In genomic region chr3:130865537-130865936, GRCh38 we compare ENCODE assay signal across 27 cellular contexts.
"Had no signal": no experiment of that assay in that cellular context is flagged by ENCODE, and none has a peak within 500 bp of the region (broad histone marks: within the 10 kb centered on the region; RNA-seq: fewer than 3 reads in every experiment).

No MANE protein-coding gene starts in this region.

- H3K4me1 ChIP-seq: colonic mucosa, esophagus muscularis mucosa, esophagus squamous epithelium, foreskin keratinocyte, gastrocnemius medialis, gastroesophageal sphincter, heart left ventricle, heart right ventricle had no signal

- H3K36me3 ChIP-seq: colonic mucosa, esophagus muscularis mucosa, esophagus squamous epithelium, gastrocnemius medialis, gastroesophageal sphincter, heart left ventricle, heart right ventricle had no signal

- ATAC-seq: effector memory CD8-positive, alpha-beta T cell; esophagus mucosa; foreskin keratinocyte; gastrocnemius medialis; gastroesophageal sphincter; heart left ventricle; heart right ventricle had no signal

- H3K9me3 ChIP-seq: colonic mucosa, esophagus muscularis mucosa, esophagus squamous epithelium, gastrocnemius medialis, gastroesophageal sphincter, heart left ventricle, heart right ventricle had no signal

- H3K27me3 ChIP-seq: colonic mucosa, dorsolateral prefrontal cortex, esophagus muscularis mucosa, esophagus squamous epithelium, foreskin keratinocyte, gastrocnemius medialis, gastroesophageal sphincter, heart left ventricle, heart right ventricle had no signal

- FAIRE-seq: colon, endometrium, endothelial cell of umbilical vein, frontal cortex had no signal

- DNase-seq: colonic mucosa; cortex of kidney; dermis blood vessel endothelial cell; dorsolateral prefrontal cortex; effector CD4-positive, alpha-beta T cell; effector CD8-positive, alpha-beta T cell; effector memory CD4-positive, alpha-beta T cell; effector memory CD8-positive, alpha-beta T cell; endodermal cell; erythroblast; esophagus squamous epithelium; foreskin fibroblast; foreskin keratinocyte; gastrocnemius medialis; glutamatergic neuron; head of caudate nucleus; heart left ventricle; heart right ventricle had no signal

- H3K27ac ChIP-seq: colonic mucosa, coronary artery, dorsolateral prefrontal cortex, epithelial cell of prostate, esophagus muscularis mucosa, esophagus squamous epithelium, foreskin keratinocyte, gastrocnemius medialis, gastroesophageal sphincter, heart left ventricle, heart right ventricle had no signal

- H3K4me3 ChIP-seq: colonic mucosa, coronary artery, dorsolateral prefrontal cortex, esophagus muscularis mucosa, esophagus squamous epithelium, gastrocnemius medialis, gastroesophageal sphincter, heart left ventricle, heart right ventricle had no signal
